In the genomic region with DNA sequence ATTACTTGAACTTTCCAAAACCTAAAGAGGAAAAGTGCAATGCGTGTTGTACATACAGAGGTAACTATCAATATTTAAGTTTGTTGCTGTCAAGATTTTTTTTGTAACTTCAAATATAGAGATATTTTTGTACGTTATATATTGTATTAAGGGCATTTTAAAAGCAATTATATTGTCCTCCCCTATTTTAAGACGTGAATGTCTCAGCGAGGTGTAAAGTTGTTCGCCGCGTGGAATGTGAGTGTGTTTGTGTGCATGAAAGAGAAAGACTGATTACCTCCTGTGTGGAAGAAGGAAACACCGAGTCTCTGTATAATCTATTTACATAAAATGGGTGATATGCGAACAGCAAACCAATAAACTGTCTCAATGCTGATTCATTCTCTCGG, we compare ENCODE assay signal across 8 cellular contexts. TPM values are rescaled to one million over a fixed set of nuclear protein-coding genes. Genes with fewer than 3 reads are reported as not detected.
A peak's percentile ranks its signal among the peaks of the same experiment; 100 is the strongest.
DNase-seq lines count a peak whose midpoint lies in the region; ATAC-seq and TF ChIP-seq lines count a peak whose summit lies in the region.

No MANE protein-coding gene starts in this region.

- no peak overlapping the region for H3K27ac Mint-ChIP-seq in CD4-positive, alpha-beta T cell
- peak overlapping the region; percentile 75 for H3K27ac Mint-ChIP-seq in dendritic cell treated with granulocyte-macrophage colony-stimulating factor and Interleukin-4, amounts not matched to agents 40 ng/mL and 50 ng/mL, for 4 days
- peak overlapping the region; percentile 4 to 20 (median 8) for H3K27ac Mint-ChIP-seq in nephron

- no peak for ATAC-seq in CD4-positive, alpha-beta T cell (ENCODE audit: poor library complexity)
- ATAC-seq in GM21447 (IDR thresholded peaks at IDR 0.05; ENCODE audit: unreplicated experiment) = no peak
- no peak for ATAC-seq in GM21515 (IDR thresholded peaks at IDR 0.05; ENCODE audit: unreplicated experiment)
- no peak for ATAC-seq in HG03097 (IDR thresholded peaks at IDR 0.05; ENCODE audit: low FRiP score, unreplicated experiment)

- in situ Hi-C loops in KBM-7 (cut with MboI; ENCODE audit: low pct_unique_long_range_greater_than_20kb, low sequenced_read_pairs) = loop anchor here (25.0 kb wide), 2 partner anchors 320 to 545 kb away; no protein-coding TSS in a partner anchor

- no peaks in the 10 kb centered on the region for H3K9me3 ChIP-seq in CD4-positive, alpha-beta T cell (ENCODE audit: control insufficient read depth, low read length)

- peaks cover 74% of the 10 kb centered on the region for H3K27me3 Mint-ChIP-seq in CD4-positive, alpha-beta T cell
- peaks cover 25% of the 10 kb centered on the region for H3K27me3 Mint-ChIP-seq in dendritic cell treated with granulocyte-macrophage colony-stimulating factor and Interleukin-4, amounts not matched to agents 40 ng/mL and 50 ng/mL, for 4 days
- H3K27me3 Mint-ChIP-seq in nephron (ENCODE audit: low read depth) = peaks cover 76% of the 10 kb centered on the region

- H3K9me3 Mint-ChIP-seq in CD4-positive, alpha-beta T cell = no peaks in the 10 kb centered on the region
- H3K9me3 Mint-ChIP-seq in dendritic cell treated with granulocyte-macrophage colony-stimulating factor and Interleukin-4, amounts not matched to agents 40 ng/mL and 50 ng/mL, for 4 days = no peaks in the 10 kb centered on the region
- no peaks in the 10 kb centered on the region for H3K9me3 Mint-ChIP-seq in nephron

- H3K36me3 Mint-ChIP-seq in CD4-positive, alpha-beta T cell (ENCODE audit: low read depth) = peaks cover 7% of the 10 kb centered on the region
- H3K36me3 Mint-ChIP-seq in dendritic cell treated with granulocyte-macrophage colony-stimulating factor and Interleukin-4, amounts not matched to agents 40 ng/mL and 50 ng/mL, for 4 days (ENCODE audit: low read depth) = peaks cover 23% of the 10 kb centered on the region
- no peaks in the 10 kb centered on the region for H3K36me3 Mint-ChIP-seq in nephron (ENCODE audit: low read depth)

- peaks cover 44% of the 10 kb centered on the region for H3K4me1 Mint-ChIP-seq in CD4-positive, alpha-beta T cell (ENCODE audit: low read depth)
- peaks cover 66% of the 10 kb centered on the region for H3K4me1 Mint-ChIP-seq in dendritic cell treated with granulocyte-macrophage colony-stimulating factor and Interleukin-4, amounts not matched to agents 40 ng/mL and 50 ng/mL, for 4 days (ENCODE audit: low read depth)
- peaks cover 53% of the 10 kb centered on the region for H3K4me1 Mint-ChIP-seq in nephron

- POLR2A ChIA-PET in CD4-positive, alpha-beta T cell (lab: Charles Lee) = interaction anchor here (1.4 to 1.7 kb wide), 2 partner anchors 96 to 100 kb away, joined by 6 to 7 read pairs; no protein-coding TSS in a partner anchor

- H3K4me3 Mint-ChIP-seq in CD4-positive, alpha-beta T cell = peak overlapping the region; percentile 95
- peak overlapping the region; percentile 97 for H3K4me3 Mint-ChIP-seq in dendritic cell treated with granulocyte-macrophage colony-stimulating factor and Interleukin-4, amounts not matched to agents 40 ng/mL and 50 ng/mL, for 4 days
- peak overlapping the region; percentile 82 to 92 (median 85) for H3K4me3 Mint-ChIP-seq in nephron

- H3K27ac ChIP-seq in CD4-positive, alpha-beta T cell (ENCODE audit: low read depth, low read length) = no peak overlapping the region

- intact Hi-C loops in CD4-positive, alpha-beta T cell (cut with DNase I, micrococcal nuclease) = loop anchor here (1.0 to 10.0 kb wide), 11 partner anchors 99 to 1622 kb away; partner anchors contain the start of genes RNF141 (in 1 of the 2), RPL27A (in 1 of the 2), TMEM9B (in 1 of the 2) and TRIM66 (in 1 of the 2)
- intact Hi-C loops in dendritic cell treated with granulocyte-macrophage colony-stimulating factor and Interleukin-4, amounts not matched to agents 40 ng/mL and 50 ng/mL, for 4 days (cut with micrococcal nuclease) = loop anchor here (1.0 to 5.0 kb wide), 4 partner anchors 99 to 550 kb away; no protein-coding TSS in a partner anchor

- H3K27me3 ChIP-seq in CD4-positive, alpha-beta T cell (ENCODE audit: control insufficient read depth, insufficient read depth, low read length) = peaks cover 45% of the 10 kb centered on the region

- no peak for TF ChIP-seq CTCF in CD4-positive, alpha-beta T cell (IDR thresholded peaks at IDR 0.05)
- TF ChIP-seq CTCF in nephron (IDR thresholded peaks at IDR 0.05; ENCODE audit: unreplicated experiment in 3 of 3) = no peak

- CTCF ChIA-PET in CD4-positive, alpha-beta T cell (lab: Charles Lee) = interaction anchor here (0.6 to 4.3 kb wide), 8 partner anchors 10 to 968 kb away, joined by 3 to 44 read pairs (median 4); no protein-coding TSS in a partner anchor

- DNase-seq in CD4-positive, alpha-beta T cell = no peak
- peak; percentile 48 for DNase-seq in KBM-7
- DNase-seq in stimulated activated CD4-positive, alpha-beta T cell treated with anti-CD3 and anti-CD28 coated beads, Interleukin-4, amount 100 ng/mL, for 24 hours = no peak

RNA-seq across cellular contexts. Expression of gene ADM, which starts 2.1 kb away (rescaled TPM):
- total RNA-seq in CD4-positive, alpha-beta T cell = 1 to 10 TPM; 1.5 to 1.8 TPM

RNA-seq across cellular contexts. Expression of gene SBF2, which starts 13.0 kb away (rescaled TPM):
- 10 to 100 TPM; 14.2 to 15.2 TPM for total RNA-seq in CD4-positive, alpha-beta T cell
